Comparison of ENCODE assay signal across 1 cellular context in the genomic region with DNA sequence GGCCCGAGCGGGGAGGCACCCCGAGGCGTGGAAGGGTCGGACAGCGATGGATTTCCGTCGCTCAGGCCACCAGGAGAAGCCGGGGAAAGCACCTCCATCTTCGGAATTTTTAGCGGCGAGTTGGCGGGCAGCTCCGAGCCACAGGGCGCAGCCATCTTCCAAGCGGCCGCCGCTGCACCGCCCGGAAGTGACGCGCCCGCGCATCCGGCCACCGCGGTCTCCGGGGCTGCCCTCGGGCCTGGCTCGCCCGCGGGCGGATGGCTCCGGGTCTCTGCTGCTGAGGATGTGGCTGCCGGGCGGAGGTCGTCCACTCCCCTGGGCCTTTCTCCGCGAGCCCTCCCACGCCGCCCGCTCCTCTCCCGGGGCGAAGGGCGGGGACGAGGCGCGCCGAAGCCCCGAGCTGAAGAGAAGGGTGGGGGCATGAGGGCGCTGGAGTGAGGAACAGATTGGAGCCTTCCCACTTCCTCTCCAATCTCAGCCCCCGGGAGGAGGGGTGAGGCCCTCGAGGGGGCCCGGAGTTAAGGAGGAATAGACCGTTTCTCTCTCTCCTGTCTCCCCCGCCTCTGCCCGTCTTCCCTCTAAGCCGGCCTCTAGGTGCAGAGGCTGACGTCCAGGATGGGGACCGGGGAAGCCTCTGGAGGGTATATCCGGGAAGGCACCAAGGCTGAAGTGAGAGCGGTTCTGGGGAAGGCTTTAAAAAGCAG.
A peak's percentile ranks its signal among the peaks of the same experiment; 100 is the strongest.
TF ChIP-seq lines count a peak whose summit lies in the region.

A gene (minus strand): TSS at position 181 of the 704 bp plus-strand sequence. CDS start 26 bp downstream, at position 155.

TF ChIP-seq in HepG2, 621 proteins besides CTCF, POLR2A, EP300 and RAD21 (continued from another document and continues in another):
- TF ChIP-seq, protein P1, sequence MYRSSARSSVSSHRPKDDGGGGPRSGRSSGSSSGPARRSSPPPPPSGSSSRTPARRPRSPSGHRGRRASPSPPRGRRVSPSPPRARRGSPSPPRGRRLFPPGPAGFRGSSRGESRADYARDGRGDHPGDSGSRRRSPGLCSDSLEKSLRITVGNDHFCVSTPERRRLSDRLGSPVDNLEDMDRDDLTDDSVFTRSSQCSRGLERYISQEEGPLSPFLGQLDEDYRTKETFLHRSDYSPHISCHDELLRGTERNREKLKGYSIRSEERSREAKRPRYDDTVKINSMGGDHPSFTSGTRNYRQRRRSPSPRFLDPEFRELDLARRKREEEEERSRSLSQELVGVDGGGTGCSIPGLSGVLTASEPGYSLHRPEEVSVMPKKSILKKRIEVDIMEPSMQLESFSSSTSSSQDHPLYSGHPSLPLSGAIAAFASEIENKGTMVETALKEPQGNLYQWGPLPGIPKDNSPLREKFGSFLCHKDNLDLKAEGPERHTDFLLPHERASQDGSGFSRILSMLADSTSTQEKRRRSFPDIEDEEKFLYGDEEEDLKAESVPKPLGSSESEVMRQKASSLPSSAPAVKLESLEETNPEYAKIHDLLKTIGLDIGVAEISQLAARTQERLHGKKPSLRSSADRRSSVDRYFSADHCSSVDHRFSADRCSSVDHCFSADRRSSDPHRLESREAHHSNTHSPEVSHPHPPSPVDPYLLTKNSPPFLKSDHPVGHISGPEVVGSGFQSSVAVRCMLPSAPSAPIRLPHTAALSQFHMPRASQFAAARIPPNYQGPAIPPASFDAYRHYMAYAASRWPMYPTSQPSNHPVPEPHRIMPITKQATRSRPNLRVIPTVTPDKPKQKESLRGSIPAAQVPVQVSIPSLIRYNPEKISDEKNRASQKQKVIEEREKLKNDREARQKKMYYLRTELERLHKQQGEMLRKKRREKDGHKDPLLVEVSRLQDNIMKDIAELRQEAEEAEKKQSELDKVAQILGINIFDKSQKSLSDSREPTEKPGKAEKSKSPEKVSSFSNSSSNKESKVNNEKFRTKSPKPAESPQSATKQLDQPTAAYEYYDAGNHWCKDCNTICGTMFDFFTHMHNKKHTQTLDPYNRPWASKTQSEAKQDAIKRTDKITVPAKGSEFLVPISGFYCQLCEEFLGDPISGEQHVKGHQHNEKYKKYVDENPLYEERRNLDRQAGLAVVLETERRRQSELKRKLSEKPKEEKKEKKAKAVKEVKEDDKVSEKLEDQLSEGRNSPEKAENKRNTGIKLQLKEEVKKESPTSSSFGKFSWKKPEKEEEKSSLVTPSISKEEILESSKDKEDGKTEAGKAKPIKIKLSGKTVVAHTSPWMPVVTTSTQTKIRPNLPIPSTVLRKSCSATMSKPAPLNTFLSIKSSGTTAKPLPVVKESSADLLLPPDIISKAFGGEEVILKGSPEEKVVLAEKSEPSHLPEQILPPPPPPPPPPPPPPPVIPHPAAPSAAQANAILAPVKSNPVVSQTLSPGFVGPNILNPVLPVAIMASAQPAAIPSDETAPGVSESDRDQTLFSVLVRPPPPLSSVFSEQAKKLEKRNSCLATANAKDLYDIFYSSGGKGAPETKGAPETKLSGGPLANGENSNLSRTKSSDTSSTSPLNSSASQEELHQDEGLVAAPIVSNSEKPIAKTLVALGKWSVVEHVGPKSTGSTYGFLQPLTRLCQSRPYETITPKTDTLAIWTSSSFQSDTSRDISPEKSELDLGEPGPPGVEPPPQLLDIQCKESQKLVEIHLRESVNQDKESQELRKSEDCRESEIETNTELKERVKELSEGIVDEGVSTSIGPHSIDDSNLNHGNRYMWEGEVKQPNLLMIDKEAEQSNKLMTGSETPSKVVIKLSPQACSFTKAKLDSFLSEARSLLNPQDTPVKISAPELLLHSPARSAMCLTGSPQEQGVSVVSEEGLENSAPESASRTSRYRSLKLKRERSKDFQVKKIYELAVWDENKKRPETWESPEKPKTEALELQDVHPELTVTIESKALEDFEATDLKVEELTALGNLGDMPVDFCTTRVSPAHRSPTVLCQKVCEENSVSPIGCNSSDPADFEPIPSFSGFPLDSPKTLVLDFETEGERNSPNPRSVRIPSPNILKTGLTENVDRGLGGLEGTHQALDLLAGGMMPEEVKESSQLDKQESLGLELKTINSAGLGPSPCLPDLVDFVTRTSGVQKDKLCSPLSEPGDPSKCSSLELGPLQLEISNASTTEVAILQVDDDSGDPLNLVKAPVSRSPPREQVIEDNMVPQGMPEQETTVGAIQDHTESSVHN (CRISPR knock-in tag; IDR thresholded peaks at IDR 0.05) = peak; percentile 88; the same call in 1 of the 2 replicates
- TF ChIP-seq, protein P2, sequence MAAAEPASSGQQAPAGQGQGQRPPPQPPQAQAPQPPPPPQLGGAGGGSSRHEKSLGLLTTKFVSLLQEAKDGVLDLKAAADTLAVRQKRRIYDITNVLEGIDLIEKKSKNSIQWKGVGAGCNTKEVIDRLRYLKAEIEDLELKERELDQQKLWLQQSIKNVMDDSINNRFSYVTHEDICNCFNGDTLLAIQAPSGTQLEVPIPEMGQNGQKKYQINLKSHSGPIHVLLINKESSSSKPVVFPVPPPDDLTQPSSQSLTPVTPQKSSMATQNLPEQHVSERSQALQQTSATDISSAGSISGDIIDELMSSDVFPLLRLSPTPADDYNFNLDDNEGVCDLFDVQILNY (CRISPR knock-in tag; conservative IDR thresholded peaks at IDR 0.05) = peak; percentile 59; the same call in 1 of the 2 replicates
- TF ChIP-seq ZSCAN31 (CRISPR knock-in tag; IDR thresholded peaks at IDR 0.05; ENCODE audit: low read depth) = peak; percentile 82
- TF ChIP-seq, protein P3, sequence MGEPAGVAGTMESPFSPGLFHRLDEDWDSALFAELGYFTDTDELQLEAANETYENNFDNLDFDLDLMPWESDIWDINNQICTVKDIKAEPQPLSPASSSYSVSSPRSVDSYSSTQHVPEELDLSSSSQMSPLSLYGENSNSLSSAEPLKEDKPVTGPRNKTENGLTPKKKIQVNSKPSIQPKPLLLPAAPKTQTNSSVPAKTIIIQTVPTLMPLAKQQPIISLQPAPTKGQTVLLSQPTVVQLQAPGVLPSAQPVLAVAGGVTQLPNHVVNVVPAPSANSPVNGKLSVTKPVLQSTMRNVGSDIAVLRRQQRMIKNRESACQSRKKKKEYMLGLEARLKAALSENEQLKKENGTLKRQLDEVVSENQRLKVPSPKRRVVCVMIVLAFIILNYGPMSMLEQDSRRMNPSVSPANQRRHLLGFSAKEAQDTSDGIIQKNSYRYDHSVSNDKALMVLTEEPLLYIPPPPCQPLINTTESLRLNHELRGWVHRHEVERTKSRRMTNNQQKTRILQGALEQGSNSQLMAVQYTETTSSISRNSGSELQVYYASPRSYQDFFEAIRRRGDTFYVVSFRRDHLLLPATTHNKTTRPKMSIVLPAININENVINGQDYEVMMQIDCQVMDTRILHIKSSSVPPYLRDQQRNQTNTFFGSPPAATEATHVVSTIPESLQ (CRISPR knock-in tag; conservative IDR thresholded peaks at IDR 0.05) = no peak
- TF ChIP-seq MIXL1 (CRISPR knock-in tag; IDR thresholded peaks at IDR 0.05) = no peak
- TF ChIP-seq, protein P4, sequence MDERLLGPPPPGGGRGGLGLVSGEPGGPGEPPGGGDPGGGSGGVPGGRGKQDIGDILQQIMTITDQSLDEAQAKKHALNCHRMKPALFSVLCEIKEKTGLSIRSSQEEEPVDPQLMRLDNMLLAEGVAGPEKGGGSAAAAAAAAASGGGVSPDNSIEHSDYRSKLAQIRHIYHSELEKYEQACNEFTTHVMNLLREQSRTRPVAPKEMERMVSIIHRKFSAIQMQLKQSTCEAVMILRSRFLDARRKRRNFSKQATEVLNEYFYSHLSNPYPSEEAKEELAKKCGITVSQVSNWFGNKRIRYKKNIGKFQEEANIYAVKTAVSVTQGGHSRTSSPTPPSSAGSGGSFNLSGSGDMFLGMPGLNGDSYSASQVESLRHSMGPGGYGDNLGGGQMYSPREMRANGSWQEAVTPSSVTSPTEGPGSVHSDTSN (CRISPR knock-in tag; IDR thresholded peaks at IDR 0.05) = no peak
- TF ChIP-seq, protein P5, sequence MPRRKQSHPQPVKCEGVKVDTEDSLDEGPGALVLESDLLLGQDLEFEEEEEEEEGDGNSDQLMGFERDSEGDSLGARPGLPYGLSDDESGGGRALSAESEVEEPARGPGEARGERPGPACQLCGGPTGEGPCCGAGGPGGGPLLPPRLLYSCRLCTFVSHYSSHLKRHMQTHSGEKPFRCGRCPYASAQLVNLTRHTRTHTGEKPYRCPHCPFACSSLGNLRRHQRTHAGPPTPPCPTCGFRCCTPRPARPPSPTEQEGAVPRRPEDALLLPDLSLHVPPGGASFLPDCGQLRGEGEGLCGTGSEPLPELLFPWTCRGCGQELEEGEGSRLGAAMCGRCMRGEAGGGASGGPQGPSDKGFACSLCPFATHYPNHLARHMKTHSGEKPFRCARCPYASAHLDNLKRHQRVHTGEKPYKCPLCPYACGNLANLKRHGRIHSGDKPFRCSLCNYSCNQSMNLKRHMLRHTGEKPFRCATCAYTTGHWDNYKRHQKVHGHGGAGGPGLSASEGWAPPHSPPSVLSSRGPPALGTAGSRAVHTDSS (CRISPR knock-in tag; conservative IDR thresholded peaks at IDR 0.05) = no peak
- TF ChIP-seq ZNF468 (CRISPR knock-in tag; IDR thresholded peaks at IDR 0.05) = no peak
- TF ChIP-seq ZNF891 (CRISPR knock-in tag; IDR thresholded peaks at IDR 0.05) = no peak
- TF ChIP-seq, protein P6, sequence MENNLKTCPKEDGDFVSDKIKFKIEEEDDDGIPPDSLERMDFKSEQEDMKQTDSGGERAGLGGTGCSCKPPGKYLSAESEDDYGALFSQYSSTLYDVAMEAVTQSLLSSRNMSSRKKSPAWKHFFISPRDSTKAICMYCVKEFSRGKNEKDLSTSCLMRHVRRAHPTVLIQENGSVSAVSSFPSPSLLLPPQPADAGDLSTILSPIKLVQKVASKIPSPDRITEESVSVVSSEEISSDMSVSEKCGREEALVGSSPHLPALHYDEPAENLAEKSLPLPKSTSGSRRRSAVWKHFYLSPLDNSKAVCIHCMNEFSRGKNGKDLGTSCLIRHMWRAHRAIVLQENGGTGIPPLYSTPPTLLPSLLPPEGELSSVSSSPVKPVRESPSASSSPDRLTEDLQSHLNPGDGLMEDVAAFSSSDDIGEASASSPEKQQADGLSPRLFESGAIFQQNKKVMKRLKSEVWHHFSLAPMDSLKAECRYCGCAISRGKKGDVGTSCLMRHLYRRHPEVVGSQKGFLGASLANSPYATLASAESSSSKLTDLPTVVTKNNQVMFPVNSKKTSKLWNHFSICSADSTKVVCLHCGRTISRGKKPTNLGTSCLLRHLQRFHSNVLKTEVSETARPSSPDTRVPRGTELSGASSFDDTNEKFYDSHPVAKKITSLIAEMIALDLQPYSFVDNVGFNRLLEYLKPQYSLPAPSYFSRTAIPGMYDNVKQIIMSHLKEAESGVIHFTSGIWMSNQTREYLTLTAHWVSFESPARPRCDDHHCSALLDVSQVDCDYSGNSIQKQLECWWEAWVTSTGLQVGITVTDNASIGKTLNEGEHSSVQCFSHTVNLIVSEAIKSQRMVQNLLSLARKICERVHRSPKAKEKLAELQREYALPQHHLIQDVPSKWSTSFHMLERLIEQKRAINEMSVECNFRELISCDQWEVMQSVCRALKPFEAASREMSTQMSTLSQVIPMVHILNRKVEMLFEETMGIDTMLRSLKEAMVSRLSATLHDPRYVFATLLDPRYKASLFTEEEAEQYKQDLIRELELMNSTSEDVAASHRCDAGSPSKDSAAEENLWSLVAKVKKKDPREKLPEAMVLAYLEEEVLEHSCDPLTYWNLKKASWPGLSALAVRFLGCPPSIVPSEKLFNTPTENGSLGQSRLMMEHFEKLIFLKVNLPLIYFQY (CRISPR knock-in tag; IDR thresholded peaks at IDR 0.05; ENCODE audit: borderline replicate concordance) = no peak
- TF ChIP-seq, protein P7, sequence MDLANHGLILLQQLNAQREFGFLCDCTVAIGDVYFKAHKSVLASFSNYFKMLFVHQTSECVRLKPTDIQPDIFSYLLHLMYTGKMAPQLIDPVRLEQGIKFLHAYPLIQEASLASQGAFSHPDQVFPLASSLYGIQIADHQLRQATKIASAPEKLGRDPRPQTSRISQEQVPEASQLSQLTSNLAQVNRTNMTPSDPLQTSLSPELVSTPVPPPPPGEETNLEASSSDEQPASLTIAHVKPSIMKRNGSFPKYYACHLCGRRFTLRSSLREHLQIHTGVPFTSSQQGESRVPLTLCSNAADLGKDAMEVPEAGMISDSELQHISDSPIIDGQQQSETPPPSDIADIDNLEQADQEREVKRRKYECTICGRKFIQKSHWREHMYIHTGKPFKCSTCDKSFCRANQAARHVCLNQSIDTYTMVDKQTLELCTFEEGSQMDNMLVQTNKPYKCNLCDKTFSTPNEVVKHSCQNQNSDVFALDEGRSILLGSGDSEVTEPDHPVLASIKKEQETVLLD (CRISPR knock-in tag; IDR thresholded peaks at IDR 0.05; ENCODE audit: low read depth) = 0 out of 2 replicates have a peak, but pooled peaks have one; percentile 6
- peak; percentile 89; the same call in 1 of the 2 replicates for TF ChIP-seq ZNF570 (CRISPR knock-in tag; IDR thresholded peaks at IDR 0.05; ENCODE audit: borderline replicate concordance)
- peak; percentile 85; the same call in 1 of the 2 replicates for TF ChIP-seq ARNT2 (CRISPR knock-in tag; IDR thresholded peaks at IDR 0.05; ENCODE audit: low read depth)
- no peak; the same call in 1 of the 2 replicates for TF ChIP-seq CREM (IDR thresholded peaks at IDR 0.05)
- no peak; the same call in 1 of the 2 replicates for TF ChIP-seq CREM (CRISPR knock-in tag; IDR thresholded peaks at IDR 0.05)
- TF ChIP-seq, protein P8, sequence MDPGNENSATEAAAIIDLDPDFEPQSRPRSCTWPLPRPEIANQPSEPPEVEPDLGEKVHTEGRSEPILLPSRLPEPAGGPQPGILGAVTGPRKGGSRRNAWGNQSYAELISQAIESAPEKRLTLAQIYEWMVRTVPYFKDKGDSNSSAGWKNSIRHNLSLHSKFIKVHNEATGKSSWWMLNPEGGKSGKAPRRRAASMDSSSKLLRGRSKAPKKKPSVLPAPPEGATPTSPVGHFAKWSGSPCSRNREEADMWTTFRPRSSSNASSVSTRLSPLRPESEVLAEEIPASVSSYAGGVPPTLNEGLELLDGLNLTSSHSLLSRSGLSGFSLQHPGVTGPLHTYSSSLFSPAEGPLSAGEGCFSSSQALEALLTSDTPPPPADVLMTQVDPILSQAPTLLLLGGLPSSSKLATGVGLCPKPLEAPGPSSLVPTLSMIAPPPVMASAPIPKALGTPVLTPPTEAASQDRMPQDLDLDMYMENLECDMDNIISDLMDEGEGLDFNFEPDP (CRISPR knock-in tag; conservative IDR thresholded peaks at IDR 0.05) = 0 out of 2 replicates have a peak, but pooled peaks have one; percentile 74
- TF ChIP-seq ZNF430 (CRISPR knock-in tag; IDR thresholded peaks at IDR 0.05) = peak; percentile 85
- TF ChIP-seq YEATS4 (CRISPR knock-in tag; IDR thresholded peaks at IDR 0.05; ENCODE audit: borderline replicate concordance) = peak; percentile 90
- TF ChIP-seq, protein P9, sequence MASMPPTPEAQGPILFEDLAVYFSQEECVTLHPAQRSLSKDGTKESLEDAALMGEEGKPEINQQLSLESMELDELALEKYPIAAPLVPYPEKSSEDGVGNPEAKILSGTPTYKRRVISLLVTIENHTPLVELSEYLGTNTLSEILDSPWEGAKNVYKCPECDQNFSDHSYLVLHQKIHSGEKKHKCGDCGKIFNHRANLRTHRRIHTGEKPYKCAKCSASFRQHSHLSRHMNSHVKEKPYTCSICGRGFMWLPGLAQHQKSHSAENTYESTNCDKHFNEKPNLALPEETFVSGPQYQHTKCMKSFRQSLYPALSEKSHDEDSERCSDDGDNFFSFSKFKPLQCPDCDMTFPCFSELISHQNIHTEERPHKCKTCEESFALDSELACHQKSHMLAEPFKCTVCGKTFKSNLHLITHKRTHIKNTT (CRISPR knock-in tag; IDR thresholded peaks at IDR 0.05) = no peak
- TF ChIP-seq ZC3H13 (CRISPR knock-in tag; IDR thresholded peaks at IDR 0.05) = no peak
- peak; percentile 75; the same call in 1 of the 2 replicates for TF ChIP-seq ZNF556 (CRISPR knock-in tag; IDR thresholded peaks at IDR 0.05; ENCODE audit: borderline replicate concordance)
- TF ChIP-seq ZNF235 (CRISPR knock-in tag; IDR thresholded peaks at IDR 0.05; ENCODE audit: borderline replicate concordance) = peak; percentile 54; the same call in 1 of the 2 replicates
- TF ChIP-seq DNMT1 (CRISPR knock-in tag; IDR thresholded peaks at IDR 0.05) = peak; percentile 78
- no peak for TF ChIP-seq NR2F1 (CRISPR knock-in tag; IDR thresholded peaks at IDR 0.05)
- TF ChIP-seq ZFP90 (CRISPR knock-in tag; IDR thresholded peaks at IDR 0.05; ENCODE audit: borderline replicate concordance) = peak; percentile 55; the same call in 1 of the 2 replicates
